ENCODE assay signal across 1 cellular context in the genomic region with DNA sequence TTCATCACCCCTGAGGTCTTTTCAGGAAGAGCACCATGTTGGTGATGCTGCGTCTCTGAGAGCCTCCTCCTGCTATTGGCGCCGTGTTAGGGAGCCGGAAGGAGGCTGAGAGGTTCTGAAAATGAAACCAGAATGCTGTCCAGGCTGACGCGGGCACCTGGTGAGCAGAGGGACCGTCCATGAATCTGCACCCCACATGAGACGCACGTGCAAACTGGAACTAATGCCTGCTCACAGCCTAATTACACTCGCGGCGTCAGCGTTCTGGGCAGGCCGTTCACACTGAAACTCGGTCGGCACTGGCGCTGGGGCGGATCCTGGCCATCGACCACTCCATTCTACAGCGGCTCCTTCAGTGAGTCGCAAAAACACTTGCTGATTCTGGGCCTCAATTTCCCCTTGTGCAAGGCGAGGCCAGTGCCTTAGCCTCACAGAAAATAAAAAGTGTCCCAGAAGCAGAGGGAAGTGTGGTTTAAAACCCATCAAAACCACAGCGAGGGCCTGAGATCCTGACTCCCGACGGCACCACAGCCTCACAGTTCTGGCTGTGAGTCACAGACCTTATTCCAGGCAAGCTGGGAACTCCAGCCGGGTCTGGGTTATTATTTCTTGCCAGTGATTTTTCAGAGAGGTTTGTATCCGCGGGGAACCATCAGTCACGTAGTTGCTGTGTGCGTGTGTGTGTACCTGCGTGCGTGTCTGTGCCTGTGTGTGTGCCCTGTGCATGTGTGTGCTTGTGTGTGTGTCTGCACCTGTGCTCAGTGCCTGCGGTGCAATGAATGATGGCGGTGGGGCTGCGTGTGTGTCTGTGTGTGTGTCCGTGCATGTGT.
TF ChIP-seq lines count a peak whose summit lies in the region.

No MANE protein-coding gene starts in this region.

TF ChIP-seq in H1, 55 proteins besides CTCF, POLR2A, EP300 and RAD21 (continued from another document):
- TF ChIP-seq, protein P1, sequence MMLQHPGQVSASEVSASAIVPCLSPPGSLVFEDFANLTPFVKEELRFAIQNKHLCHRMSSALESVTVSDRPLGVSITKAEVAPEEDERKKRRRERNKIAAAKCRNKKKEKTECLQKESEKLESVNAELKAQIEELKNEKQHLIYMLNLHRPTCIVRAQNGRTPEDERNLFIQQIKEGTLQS (IDR thresholded peaks at IDR 0.05; ENCODE audit: insufficient read depth, low read depth, low read length): no peak
- TF ChIP-seq ASH2L (IDR thresholded peaks at IDR 0.05; ENCODE audit: low read length) (no peak), JUND (IDR thresholded peaks at IDR 0.05; ENCODE audit: low read length) (no peak), RXRA (IDR thresholded peaks at IDR 0.05; ENCODE audit: insufficient read depth, low read depth, low read length) (no peak), CHD2 (IDR thresholded peaks at IDR 0.05; ENCODE audit: low read length) (no peak), SRF (IDR thresholded peaks at IDR 0.05; ENCODE audit: low read depth, low read length) (no peak), KDM1A (IDR thresholded peaks at IDR 0.05; ENCODE audit: borderline replicate concordance, low read length) (no peak), RFX5 (IDR thresholded peaks at IDR 0.05; ENCODE audit: borderline replicate concordance, low read depth, low read length) (no peak), EGR1 (IDR thresholded peaks at IDR 0.05; ENCODE audit: borderline replicate concordance, low read depth, low read length) (no peak), ZNF274 (IDR thresholded peaks at IDR 0.05; ENCODE audit: borderline replicate concordance, extremely low read depth, low read length) (no peak)
- TF ChIP-seq, protein P2, sequence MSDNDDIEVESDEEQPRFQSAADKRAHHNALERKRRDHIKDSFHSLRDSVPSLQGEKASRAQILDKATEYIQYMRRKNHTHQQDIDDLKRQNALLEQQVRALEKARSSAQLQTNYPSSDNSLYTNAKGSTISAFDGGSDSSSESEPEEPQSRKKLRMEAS (IDR thresholded peaks at IDR 0.05): no peak
- TF ChIP-seq, protein P3, sequence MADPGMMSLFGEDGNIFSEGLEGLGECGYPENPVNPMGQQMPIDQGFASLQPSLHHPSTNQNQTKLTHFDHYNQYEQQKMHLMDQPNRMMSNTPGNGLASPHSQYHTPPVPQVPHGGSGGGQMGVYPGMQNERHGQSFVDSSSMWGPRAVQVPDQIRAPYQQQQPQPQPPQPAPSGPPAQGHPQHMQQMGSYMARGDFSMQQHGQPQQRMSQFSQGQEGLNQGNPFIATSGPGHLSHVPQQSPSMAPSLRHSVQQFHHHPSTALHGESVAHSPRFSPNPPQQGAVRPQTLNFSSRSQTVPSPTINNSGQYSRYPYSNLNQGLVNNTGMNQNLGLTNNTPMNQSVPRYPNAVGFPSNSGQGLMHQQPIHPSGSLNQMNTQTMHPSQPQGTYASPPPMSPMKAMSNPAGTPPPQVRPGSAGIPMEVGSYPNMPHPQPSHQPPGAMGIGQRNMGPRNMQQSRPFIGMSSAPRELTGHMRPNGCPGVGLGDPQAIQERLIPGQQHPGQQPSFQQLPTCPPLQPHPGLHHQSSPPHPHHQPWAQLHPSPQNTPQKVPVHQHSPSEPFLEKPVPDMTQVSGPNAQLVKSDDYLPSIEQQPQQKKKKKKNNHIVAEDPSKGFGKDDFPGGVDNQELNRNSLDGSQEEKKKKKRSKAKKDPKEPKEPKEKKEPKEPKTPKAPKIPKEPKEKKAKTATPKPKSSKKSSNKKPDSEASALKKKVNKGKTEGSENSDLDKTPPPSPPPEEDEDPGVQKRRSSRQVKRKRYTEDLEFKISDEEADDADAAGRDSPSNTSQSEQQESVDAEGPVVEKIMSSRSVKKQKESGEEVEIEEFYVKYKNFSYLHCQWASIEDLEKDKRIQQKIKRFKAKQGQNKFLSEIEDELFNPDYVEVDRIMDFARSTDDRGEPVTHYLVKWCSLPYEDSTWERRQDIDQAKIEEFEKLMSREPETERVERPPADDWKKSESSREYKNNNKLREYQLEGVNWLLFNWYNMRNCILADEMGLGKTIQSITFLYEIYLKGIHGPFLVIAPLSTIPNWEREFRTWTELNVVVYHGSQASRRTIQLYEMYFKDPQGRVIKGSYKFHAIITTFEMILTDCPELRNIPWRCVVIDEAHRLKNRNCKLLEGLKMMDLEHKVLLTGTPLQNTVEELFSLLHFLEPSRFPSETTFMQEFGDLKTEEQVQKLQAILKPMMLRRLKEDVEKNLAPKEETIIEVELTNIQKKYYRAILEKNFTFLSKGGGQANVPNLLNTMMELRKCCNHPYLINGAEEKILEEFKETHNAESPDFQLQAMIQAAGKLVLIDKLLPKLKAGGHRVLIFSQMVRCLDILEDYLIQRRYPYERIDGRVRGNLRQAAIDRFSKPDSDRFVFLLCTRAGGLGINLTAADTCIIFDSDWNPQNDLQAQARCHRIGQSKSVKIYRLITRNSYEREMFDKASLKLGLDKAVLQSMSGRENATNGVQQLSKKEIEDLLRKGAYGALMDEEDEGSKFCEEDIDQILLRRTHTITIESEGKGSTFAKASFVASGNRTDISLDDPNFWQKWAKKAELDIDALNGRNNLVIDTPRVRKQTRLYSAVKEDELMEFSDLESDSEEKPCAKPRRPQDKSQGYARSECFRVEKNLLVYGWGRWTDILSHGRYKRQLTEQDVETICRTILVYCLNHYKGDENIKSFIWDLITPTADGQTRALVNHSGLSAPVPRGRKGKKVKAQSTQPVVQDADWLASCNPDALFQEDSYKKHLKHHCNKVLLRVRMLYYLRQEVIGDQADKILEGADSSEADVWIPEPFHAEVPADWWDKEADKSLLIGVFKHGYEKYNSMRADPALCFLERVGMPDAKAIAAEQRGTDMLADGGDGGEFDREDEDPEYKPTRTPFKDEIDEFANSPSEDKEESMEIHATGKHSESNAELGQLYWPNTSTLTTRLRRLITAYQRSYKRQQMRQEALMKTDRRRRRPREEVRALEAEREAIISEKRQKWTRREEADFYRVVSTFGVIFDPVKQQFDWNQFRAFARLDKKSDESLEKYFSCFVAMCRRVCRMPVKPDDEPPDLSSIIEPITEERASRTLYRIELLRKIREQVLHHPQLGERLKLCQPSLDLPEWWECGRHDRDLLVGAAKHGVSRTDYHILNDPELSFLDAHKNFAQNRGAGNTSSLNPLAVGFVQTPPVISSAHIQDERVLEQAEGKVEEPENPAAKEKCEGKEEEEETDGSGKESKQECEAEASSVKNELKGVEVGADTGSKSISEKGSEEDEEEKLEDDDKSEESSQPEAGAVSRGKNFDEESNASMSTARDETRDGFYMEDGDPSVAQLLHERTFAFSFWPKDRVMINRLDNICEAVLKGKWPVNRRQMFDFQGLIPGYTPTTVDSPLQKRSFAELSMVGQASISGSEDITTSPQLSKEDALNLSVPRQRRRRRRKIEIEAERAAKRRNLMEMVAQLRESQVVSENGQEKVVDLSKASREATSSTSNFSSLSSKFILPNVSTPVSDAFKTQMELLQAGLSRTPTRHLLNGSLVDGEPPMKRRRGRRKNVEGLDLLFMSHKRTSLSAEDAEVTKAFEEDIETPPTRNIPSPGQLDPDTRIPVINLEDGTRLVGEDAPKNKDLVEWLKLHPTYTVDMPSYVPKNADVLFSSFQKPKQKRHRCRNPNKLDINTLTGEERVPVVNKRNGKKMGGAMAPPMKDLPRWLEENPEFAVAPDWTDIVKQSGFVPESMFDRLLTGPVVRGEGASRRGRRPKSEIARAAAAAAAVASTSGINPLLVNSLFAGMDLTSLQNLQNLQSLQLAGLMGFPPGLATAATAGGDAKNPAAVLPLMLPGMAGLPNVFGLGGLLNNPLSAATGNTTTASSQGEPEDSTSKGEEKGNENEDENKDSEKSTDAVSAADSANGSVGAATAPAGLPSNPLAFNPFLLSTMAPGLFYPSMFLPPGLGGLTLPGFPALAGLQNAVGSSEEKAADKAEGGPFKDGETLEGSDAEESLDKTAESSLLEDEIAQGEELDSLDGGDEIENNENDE (IDR thresholded peaks at IDR 0.05; ENCODE audit: insufficient replicate concordance, low read length): no peak
TF ChIP-seq in H1: peak in this region for 0.
